Comparison of ENCODE assay signal across 18 cellular contexts in the genomic region with DNA sequence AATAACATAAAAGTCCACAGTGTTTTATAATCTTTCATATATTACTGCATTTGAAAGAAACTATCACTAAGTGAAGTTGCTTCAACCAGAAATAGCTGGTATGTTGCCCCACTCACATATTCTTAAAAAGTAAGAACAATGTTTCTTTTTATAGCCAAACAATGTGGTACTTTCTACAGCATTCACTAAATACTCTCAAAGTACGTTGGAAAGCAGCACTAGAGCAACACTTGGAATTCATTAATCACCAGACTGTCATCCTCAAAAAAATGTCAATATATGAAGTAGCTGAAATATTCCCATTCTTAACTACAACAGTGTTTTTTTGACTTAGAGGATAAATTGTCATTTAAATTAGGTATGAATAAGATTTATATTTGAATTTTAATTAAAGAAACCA. TPM values are rescaled to one million over a fixed set of nuclear protein-coding genes. Genes with fewer than 3 reads are reported as not detected.
DNase-seq lines count a peak whose midpoint lies in the region; FAIRE-seq and TF ChIP-seq lines count a peak whose summit lies in the region.
"Had no signal": no experiment of that assay in that cellular context is flagged by ENCODE, and none has a peak within 500 bp of the region (broad histone marks: within the 10 kb centered on the region; RNA-seq: fewer than 3 reads in every experiment).

No MANE protein-coding gene starts in this region.

- no peak overlapping the region for H2BK5ac ChIP-seq in mesendoderm (ENCODE audit: low read length)

- H4K5ac ChIP-seq in mesendoderm (ENCODE audit: low read length), result no peak overlapping the region

- FAIRE-seq in frontal cortex (lab: Jason Lieb, UNC), result peak; percentile 58

- no peaks in the 10 kb centered on the region for H3K36me3 ChIP-seq in subcutaneous abdominal adipose tissue (ENCODE audit: control insufficient read depth in 5 of 5, insufficient read depth in 5 of 5, low read length in 5 of 5)
- no peaks in the 10 kb centered on the region for H3K36me3 ChIP-seq in mesendoderm (ENCODE audit: control insufficient read depth, insufficient read depth, low read length)
- H3K36me3 ChIP-seq: suprapubic skin had no signal

- no CpG with 5 or more reads among the region's 1 CpG for whole genome bisulfite sequencing in mesendoderm (ENCODE audit: extremely low coverage, insufficient coverage, low lambda C conversion rate)

- no peak overlapping the region for H3K56ac ChIP-seq in mesendoderm (ENCODE audit: low read length)

- H3K4ac ChIP-seq in mesendoderm (ENCODE audit: low read depth, low read length), result no peak overlapping the region

- no peak overlapping the region for H2BK120ac ChIP-seq in mesendoderm (ENCODE audit: low read depth, low read length)

- H3K23ac ChIP-seq in mesendoderm (ENCODE audit: low read length), result no peak overlapping the region

- H2BK15ac ChIP-seq in mesendoderm (replicated peaks; ENCODE audit: low read depth), result no peak overlapping the region

- H3K4me2 ChIP-seq in mesendoderm (ENCODE audit: low read length), result no peak overlapping the region

- no peak overlapping the region for H2AK5ac ChIP-seq in mesendoderm (ENCODE audit: low read length)

- no peak overlapping the region for H4K8ac ChIP-seq in mesendoderm (ENCODE audit: low read depth, low read length)

- no peak for TF ChIP-seq CTCF in cardiac fibroblast (IDR thresholded peaks at IDR 0.05; ENCODE audit: low read depth, low read length)

- no peak overlapping the region for H3K4me3 ChIP-seq in cardiac fibroblast (replicated peaks in 1 of 2; ENCODE audit: low read depth in 2 of 2, low read length in 2 of 2)
- H3K4me3 ChIP-seq in subcutaneous abdominal adipose tissue (ENCODE audit: low read depth in 1 of 5, low read length in 5 of 5), result no peak overlapping the region
- H3K4me3 ChIP-seq in mesendoderm (ENCODE audit: low read length), result no peak overlapping the region
- H3K4me3 ChIP-seq: psoas muscle, suprapubic skin had no signal

- peaks cover 0 to 27% (median 9%) of the 10 kb centered on the region in 5 donors for H3K4me1 ChIP-seq in subcutaneous abdominal adipose tissue (ENCODE audit: control insufficient read depth in 5 of 5, insufficient read depth in 5 of 5, low read length in 5 of 5)
- no peaks in the 10 kb centered on the region for H3K4me1 ChIP-seq in mesendoderm (ENCODE audit: control insufficient read depth, low read depth, low read length)
- H3K4me1 ChIP-seq: psoas muscle had no signal

- H3K27me3 ChIP-seq in subcutaneous abdominal adipose tissue (ENCODE audit: control insufficient read depth in 5 of 5, insufficient read depth in 4 of 5, low read length in 5 of 5) (no peaks in the 10 kb centered on the region), mesendoderm (ENCODE audit: insufficient read depth, low read length, poor library complexity) (no peaks in the 10 kb centered on the region)
- H3K27me3 ChIP-seq: suprapubic skin had no signal

- H3K18ac ChIP-seq in mesendoderm (ENCODE audit: low read length), result no peak overlapping the region

- H3K9ac ChIP-seq in subcutaneous abdominal adipose tissue (ENCODE audit: low read length in 5 of 5), result peak overlapping the region in 1 of 5 donors; percentile 20
- H3K9ac ChIP-seq in mesendoderm (ENCODE audit: low read length), result no peak overlapping the region

- no peaks in the 10 kb centered on the region for H3K79me2 ChIP-seq in mesendoderm (ENCODE audit: control insufficient read depth, insufficient read depth, low read length)

- DNase-seq in LHCN-M2 (ENCODE audit: low read depth) (peak; percentile 79), cardiac fibroblast (ENCODE audit: low read depth in 2 of 2) (peak; percentile 7 to 82), frontal cortex (ENCODE audit: low spot score in 2 of 2) (no peak), OCI-M2 (lab: John Stamatoyannopoulos, UW; ENCODE audit: unreplicated experiment) (no peak), mesendoderm (no peak), AML-193 (lab: John Stamatoyannopoulos, UW) (no peak)
- DNase-seq: activated naive CD8-positive, alpha-beta T cell treated with anti-CD3 and anti-CD28 coated beads for 36 hours; Caco-2; central memory CD4-positive, alpha-beta T cell; effector memory CD8-positive, alpha-beta T cell; GOT3; NCI-H2081; NCI-H510A treated with DMSO at 0.1 percent for 48 hours; psoas muscle had no signal

- H3K9me3 ChIP-seq in subcutaneous abdominal adipose tissue (ENCODE audit: control insufficient read depth in 5 of 5, low read length in 5 of 5), result no peaks in the 10 kb centered on the region
- H3K9me3 ChIP-seq: Caco-2, psoas muscle, suprapubic skin had no signal

- no peaks in the 10 kb centered on the region for H3K79me1 ChIP-seq in mesendoderm (ENCODE audit: low read length)

- H3K27ac ChIP-seq in subcutaneous abdominal adipose tissue (ENCODE audit: low read depth, low read length), result peak overlapping the region; percentile 32
- no peak overlapping the region for H3K27ac ChIP-seq in mesendoderm (ENCODE audit: low read depth, low read length)
- H3K27ac ChIP-seq: psoas muscle, suprapubic skin had no signal

RNA-seq across cellular contexts. Expression of a gene that starts 32.8 kb away (rescaled TPM):
- 2.0 and 4.0 TPM in 2 replicates for total RNA-seq in LHCN-M2 (2014; rRNA removed)
- polyA plus RNA-seq in LHCN-M2 (2012), result 2.8 TPM
- total RNA-seq in frontal cortex, result 3.3 TPM
- polyA plus RNA-seq in mesendoderm (2013, experiment 1 of 2), result 7.7 TPM
- 7.3 TPM for polyA plus RNA-seq in mesendoderm (2013, experiment 2 of 2)
- total RNA-seq: activated CD8-positive, alpha-beta memory T cell treated with anti-CD3 and anti-CD28 coated beads for 36 hours; activated T-helper 1 cell treated with anti-CD3 and anti-CD28 coated beads, Interleukin-12 subunit alpha, Interleukin-12 subunit beta, Interleukin-2, Interleukin-4 antibody, amounts not matched to agents 30 ng/mL and 10 ng/mL and 1 ng/mL, durations not matched to agents 14 hours and 24 hours and 36 hours had no signal

Comparison
In these comparisons a context has a peak if more than half of its experiments do, and no peak if none do; other contexts are left out.
1. DNase-seq: peak in LHCN-M2 (single experiment) and cardiac fibroblast (2 of 2); none in frontal cortex (0 of 2), OCI-M2 (single experiment), mesendoderm (single experiment) and AML-193 (0 of 2).